ENCODE assay signal across 6 cellular contexts in the genomic region with DNA sequence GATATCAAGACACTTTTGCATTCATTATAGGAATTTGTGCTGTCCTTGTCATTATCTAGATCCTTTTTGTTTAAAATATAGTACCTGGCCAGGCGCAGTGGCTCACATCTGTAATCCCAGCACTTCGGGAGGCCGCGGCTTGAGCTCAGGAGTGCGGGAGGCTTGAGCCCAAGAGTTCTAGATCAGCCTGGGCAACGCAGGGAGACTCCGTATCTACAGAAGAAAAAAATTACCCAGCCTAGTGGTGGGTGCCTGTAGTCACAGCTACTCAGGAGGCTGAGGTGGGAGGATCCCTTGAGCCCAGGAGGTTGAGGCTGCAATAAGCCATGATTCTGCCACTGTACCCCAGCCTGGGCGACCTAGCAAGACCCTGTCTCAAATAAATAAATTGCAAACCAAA. TPM values are rescaled to one million over a fixed set of nuclear protein-coding genes. Genes with fewer than 3 reads are reported as not detected.
DNase-seq lines count a peak whose midpoint lies in the region; ATAC-seq, FAIRE-seq and TF ChIP-seq lines count a peak whose summit lies in the region.

No MANE protein-coding gene starts in this region.

- POLR2A ChIA-PET in A549 (lab: Yijun Ruan, JAX): interaction anchor here (0.9 kb wide), 1 partner anchor 38 kb away, joined by 3 read pairs; no protein-coding TSS in a partner anchor

- in situ Hi-C loops in gastrocnemius medialis (cut with MboI; ENCODE audit: low sequenced_read_pairs in 4 of 4): no loop called here

- TF ChIP-seq POLR2A in A549 (IDR thresholded peaks at IDR 0.05; ENCODE audit: low read length) (no peak), gastrocnemius medialis (IDR thresholded peaks at IDR 0.05) (no peak)

- H3K4me3 ChIP-seq in A549: peak overlapping the region; percentile 87
- peak overlapping the region; percentile 95 to 98 for H3K4me3 ChIP-seq in duodenal mucosa (ENCODE audit: low read depth in 1 of 2, low read length in 2 of 2)
- H3K4me3 ChIP-seq in gastrocnemius medialis: peak overlapping the region; percentile 65 to 94 (median 84)

- peaks cover 7% of the 10 kb centered on the region; the same call in 2 of the 3 replicates for H3K4me1 ChIP-seq in A549
- H3K4me1 ChIP-seq in duodenal mucosa (ENCODE audit: control insufficient read depth in 1 of 2, insufficient read depth in 2 of 2, low read length in 2 of 2): peaks cover 8 to 11% of the 10 kb centered on the region in 2 donors
- H3K4me1 ChIP-seq in gastrocnemius medialis: peaks cover 8% of the 10 kb centered on the region in 2 donors

- TF ChIP-seq EP300 in A549 (IDR thresholded peaks at IDR 0.05): no peak

- TF ChIP-seq CTCF in A549 (IDR thresholded peaks at IDR 0.05): peak; percentile 25; the same call in 1 of the 3 replicates
- peak in 2 of 5 experiments; percentile 18 to 21 for TF ChIP-seq CTCF in gastrocnemius medialis (IDR thresholded peaks at IDR 0.05 in 4 of 5, conservative IDR thresholded peaks at IDR 0.05 in 1 of 5)

- TF ChIP-seq RAD21 in A549 (conservative IDR thresholded peaks at IDR 0.05 in 1 of 2, IDR thresholded peaks at IDR 0.05 in 1 of 2): no peak

- peak overlapping the region; percentile 70 to 72 for H3K9ac ChIP-seq in duodenal mucosa (ENCODE audit: low read depth in 1 of 2, low read length in 2 of 2)

- H3K4me2 ChIP-seq in A549: peak overlapping the region; percentile 88

- CTCF ChIA-PET in A549 (lab: Yijun Ruan, JAX): interaction anchor here (1.0 to 1.9 kb wide), 4 partner anchors 10 to 62 kb away, joined by 3 to 17 read pairs (median 4); a partner anchor contains a TSS

- H3K27ac ChIP-seq in A549: peak overlapping the region; percentile 91 to 92
- peak overlapping the region; percentile 3 for H3K27ac ChIP-seq in duodenal mucosa (ENCODE audit: low read depth, low read length)
- H3K27ac ChIP-seq in gastrocnemius medialis: peak overlapping the region; percentile 69 to 76 (median 74)

- FAIRE-seq in A549 (lab: Jason Lieb, UNC): no peak

- H3K36me3 ChIP-seq in duodenal mucosa (ENCODE audit: control insufficient read depth in 1 of 2, insufficient read depth in 2 of 2, low read length in 2 of 2) (no peaks in the 10 kb centered on the region), gastrocnemius medialis (no peaks in the 10 kb centered on the region)

- ATAC-seq in A549 (peak; percentile 78), gastrocnemius medialis (peak in 1 of 2 donors; percentile 17), HG03196 (IDR thresholded peaks at IDR 0.05; ENCODE audit: unreplicated experiment) (no peak)

- H3K9me3 ChIP-seq in A549 (no peaks in the 10 kb centered on the region), duodenal mucosa (ENCODE audit: control insufficient read depth in 1 of 2, low read length in 2 of 2) (no peaks in the 10 kb centered on the region), gastrocnemius medialis (no peaks in the 10 kb centered on the region)

- peak in 1 of 2 experiments; percentile 58 for DNase-seq in A549 (ENCODE audit: low read depth in 1 of 2, low spot score in 1 of 2)
- peak; percentile 50 for DNase-seq in NCI-H146 (lab: John Stamatoyannopoulos, UW)
- DNase-seq in gastrocnemius medialis: no peak
- no peak for DNase-seq in HuH-7 (ENCODE audit: low spot score)

- WGBS in A549 (ENCODE audit: missing lambda C conversion rate): 30% methylated on average over 8 of the region's 8 CpGs

- intact Hi-C loops in gastrocnemius medialis (cut with DNase I; ENCODE audit: low total_unique reads): loop anchor here (10.0 kb wide), 1 partner anchor 209 kb away; a partner anchor contains a TSS

- no peaks in the 10 kb centered on the region for H3K27me3 ChIP-seq in duodenal mucosa (ENCODE audit: control insufficient read depth in 1 of 2, insufficient read depth in 2 of 2, low read length in 2 of 2)
- no peaks in the 10 kb centered on the region for H3K27me3 ChIP-seq in gastrocnemius medialis

TF ChIP-seq in A549, 52 proteins besides CTCF, POLR2A, EP300 and RAD21:
- TF ChIP-seq, protein P1, sequence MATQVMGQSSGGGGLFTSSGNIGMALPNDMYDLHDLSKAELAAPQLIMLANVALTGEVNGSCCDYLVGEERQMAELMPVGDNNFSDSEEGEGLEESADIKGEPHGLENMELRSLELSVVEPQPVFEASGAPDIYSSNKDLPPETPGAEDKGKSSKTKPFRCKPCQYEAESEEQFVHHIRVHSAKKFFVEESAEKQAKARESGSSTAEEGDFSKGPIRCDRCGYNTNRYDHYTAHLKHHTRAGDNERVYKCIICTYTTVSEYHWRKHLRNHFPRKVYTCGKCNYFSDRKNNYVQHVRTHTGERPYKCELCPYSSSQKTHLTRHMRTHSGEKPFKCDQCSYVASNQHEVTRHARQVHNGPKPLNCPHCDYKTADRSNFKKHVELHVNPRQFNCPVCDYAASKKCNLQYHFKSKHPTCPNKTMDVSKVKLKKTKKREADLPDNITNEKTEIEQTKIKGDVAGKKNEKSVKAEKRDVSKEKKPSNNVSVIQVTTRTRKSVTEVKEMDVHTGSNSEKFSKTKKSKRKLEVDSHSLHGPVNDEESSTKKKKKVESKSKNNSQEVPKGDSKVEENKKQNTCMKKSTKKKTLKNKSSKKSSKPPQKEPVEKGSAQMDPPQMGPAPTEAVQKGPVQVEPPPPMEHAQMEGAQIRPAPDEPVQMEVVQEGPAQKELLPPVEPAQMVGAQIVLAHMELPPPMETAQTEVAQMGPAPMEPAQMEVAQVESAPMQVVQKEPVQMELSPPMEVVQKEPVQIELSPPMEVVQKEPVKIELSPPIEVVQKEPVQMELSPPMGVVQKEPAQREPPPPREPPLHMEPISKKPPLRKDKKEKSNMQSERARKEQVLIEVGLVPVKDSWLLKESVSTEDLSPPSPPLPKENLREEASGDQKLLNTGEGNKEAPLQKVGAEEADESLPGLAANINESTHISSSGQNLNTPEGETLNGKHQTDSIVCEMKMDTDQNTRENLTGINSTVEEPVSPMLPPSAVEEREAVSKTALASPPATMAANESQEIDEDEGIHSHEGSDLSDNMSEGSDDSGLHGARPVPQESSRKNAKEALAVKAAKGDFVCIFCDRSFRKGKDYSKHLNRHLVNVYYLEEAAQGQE (IDR thresholded peaks at IDR 0.05): no peak
- 0 out of 3 replicates have a peak, but pooled peaks have one; percentile 7 for TF ChIP-seq SMC3 (IDR thresholded peaks at IDR 0.05)

RNA-seq across cellular contexts. Expression of a gene that starts 0.6 kb away (rescaled TPM):
- polyA plus RNA-seq in A549 (2011; rRNA removed) (13.8 and 14.2 TPM in 2 replicates), A549 (2017; fragmentation: RNase III; extraction: RNeasy Plus Mini Kit Qiagen cat#74134 plus additional on column Dnase treatment) (8.3 to 10.9 TPM (median 8.9 TPM) in 3 replicates)
- polyA plus RNA-seq in A549 (2012; cell fraction: cytosol; rRNA removed): 9.7 and 10.4 TPM in 2 replicates
- 2.9 and 3.4 TPM in 2 replicates for polyA plus RNA-seq in A549 (2012; cell fraction: nucleus; rRNA removed)
- polyA minus RNA-seq in A549 (2011; rRNA and poly(A)+ RNA removed): 3.2 and 4.2 TPM in 2 replicates
- 1 to 10 TPM in 3 of 4 donors, under 1 TPM in 1; 0.51 to 8.7 (median 2.1) TPM for total RNA-seq in gastrocnemius medialis

RNA-seq across cellular contexts. Expression of a gene that starts 6.5 kb away (rescaled TPM):
- 16.6 and 18.8 TPM in 2 replicates for polyA plus RNA-seq in A549 (2011; rRNA removed)
- polyA plus RNA-seq in A549 (2012; cell fraction: cytosol; rRNA removed): 13.1 and 17.7 TPM in 2 replicates
- 14.8 and 17.7 TPM in 2 replicates for polyA plus RNA-seq in A549 (2012; cell fraction: nucleus; rRNA removed)
- polyA plus RNA-seq in A549 (2017; fragmentation: RNase III; extraction: RNeasy Plus Mini Kit Qiagen cat#74134 plus additional on column Dnase treatment): 14.1 to 16.6 TPM (median 14.8 TPM) in 3 replicates
- polyA minus RNA-seq in A549 (2011; rRNA and poly(A)+ RNA removed): 11.3 and 11.5 TPM in 2 replicates
- total RNA-seq in gastrocnemius medialis: 10 to 100 TPM; 16.1 to 18.5 (median 17.9) TPM

RNA-seq across cellular contexts. Expression of a gene that starts 44.4 kb away (rescaled TPM):
- polyA plus RNA-seq in A549 (2011; rRNA removed) (0.12 TPM in 1 of 2 replicates, not detected in the other), A549 (2017; fragmentation: RNase III; extraction: RNeasy Plus Mini Kit Qiagen cat#74134 plus additional on column Dnase treatment) (0.10 TPM in 1 of 3 replicates, not detected in the others)
- polyA plus RNA-seq in A549 (2012; cell fraction: cytosol; rRNA removed): 0.07 and 0.09 TPM in 2 replicates
- polyA plus RNA-seq in A549 (2012; cell fraction: nucleus; rRNA removed): 0.53 and 0.73 TPM in 2 replicates
- polyA minus RNA-seq in A549 (2011; rRNA and poly(A)+ RNA removed): 0.73 and 0.91 TPM in 2 replicates
- under 1 TPM in 2 of 4 donors, not detected in 2; 0.41 to 0.55 TPM for total RNA-seq in gastrocnemius medialis

RNA-seq across cellular contexts. Expression of a gene that starts 49.7 kb away (rescaled TPM):
- 2.0 TPM in 2 replicates for polyA plus RNA-seq in A549 (2011; rRNA removed)
- 2.0 and 2.8 TPM in 2 replicates for polyA plus RNA-seq in A549 (2012; cell fraction: cytosol; rRNA removed)
- polyA plus RNA-seq in A549 (2012; cell fraction: nucleus; rRNA removed): 3.5 and 3.6 TPM in 2 replicates
- polyA plus RNA-seq in A549 (2017; fragmentation: RNase III; extraction: RNeasy Plus Mini Kit Qiagen cat#74134 plus additional on column Dnase treatment): 3.1 to 3.5 TPM (median 3.1 TPM) in 3 replicates
- 1.4 and 2.5 TPM in 2 replicates for polyA minus RNA-seq in A549 (2011; rRNA and poly(A)+ RNA removed)
- 10 to 100 TPM in 1 of 4 donors, 1 to 10 TPM in 1, under 1 TPM in 2; 0.27 to 11.2 (median 4.1) TPM for total RNA-seq in gastrocnemius medialis

RNA-seq across cellular contexts. Expression of a gene that starts 53.1 kb away (rescaled TPM):
- polyA plus RNA-seq in A549 (2011; rRNA removed) (48.7 and 64.1 TPM in 2 replicates), A549 (2017; fragmentation: RNase III; extraction: RNeasy Plus Mini Kit Qiagen cat#74134 plus additional on column Dnase treatment) (58.4 to 72.3 TPM (median 70.3 TPM) in 3 replicates)
- polyA plus RNA-seq in A549 (2012; cell fraction: cytosol; rRNA removed): 66.1 and 88.3 TPM in 2 replicates
- 77.6 and 78.7 TPM in 2 replicates for polyA plus RNA-seq in A549 (2012; cell fraction: nucleus; rRNA removed)
- 41.9 and 47.2 TPM in 2 replicates for polyA minus RNA-seq in A549 (2011; rRNA and poly(A)+ RNA removed)
- total RNA-seq in gastrocnemius medialis: 10 to 100 TPM in 1 of 4 donors, 1 to 10 TPM in 3; 1.4 to 14.1 (median 3.0) TPM

Comparison
In these comparisons a context has a peak if more than half of its experiments do, and no peak if none do; other contexts are left out.
1. H3K27ac ChIP-seq: peak in every context shown above with its lines; median percentile 92 in A549; 74 in gastrocnemius medialis; 3 in duodenal mucosa.